1 cellular context compared by ENCODE assay signal in the genomic region with DNA sequence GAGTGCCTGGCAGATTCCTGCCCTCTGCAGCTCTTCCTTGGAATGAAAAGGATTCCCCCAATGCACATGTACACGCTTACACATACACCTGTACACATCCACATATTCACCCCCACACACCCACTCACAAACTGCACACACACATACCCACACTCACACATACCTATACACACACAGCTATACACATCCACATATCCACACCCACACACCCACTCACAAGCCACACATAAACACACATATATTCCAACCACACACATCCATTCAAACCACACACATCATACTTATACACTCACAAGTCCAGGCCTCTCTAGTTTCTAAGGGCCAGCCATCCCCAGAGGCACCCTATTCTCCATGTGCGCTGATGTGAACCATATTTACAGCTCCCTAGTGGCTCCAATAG.
A peak's percentile ranks its signal among the peaks of the same experiment; 100 is the strongest.
TF ChIP-seq lines count a peak whose summit lies in the region.

No MANE protein-coding gene starts in this region.

TF ChIP-seq in GM12878, 131 proteins besides CTCF, POLR2A, EP300 and RAD21 (continued from another document):
- TF ChIP-seq, protein P1, sequence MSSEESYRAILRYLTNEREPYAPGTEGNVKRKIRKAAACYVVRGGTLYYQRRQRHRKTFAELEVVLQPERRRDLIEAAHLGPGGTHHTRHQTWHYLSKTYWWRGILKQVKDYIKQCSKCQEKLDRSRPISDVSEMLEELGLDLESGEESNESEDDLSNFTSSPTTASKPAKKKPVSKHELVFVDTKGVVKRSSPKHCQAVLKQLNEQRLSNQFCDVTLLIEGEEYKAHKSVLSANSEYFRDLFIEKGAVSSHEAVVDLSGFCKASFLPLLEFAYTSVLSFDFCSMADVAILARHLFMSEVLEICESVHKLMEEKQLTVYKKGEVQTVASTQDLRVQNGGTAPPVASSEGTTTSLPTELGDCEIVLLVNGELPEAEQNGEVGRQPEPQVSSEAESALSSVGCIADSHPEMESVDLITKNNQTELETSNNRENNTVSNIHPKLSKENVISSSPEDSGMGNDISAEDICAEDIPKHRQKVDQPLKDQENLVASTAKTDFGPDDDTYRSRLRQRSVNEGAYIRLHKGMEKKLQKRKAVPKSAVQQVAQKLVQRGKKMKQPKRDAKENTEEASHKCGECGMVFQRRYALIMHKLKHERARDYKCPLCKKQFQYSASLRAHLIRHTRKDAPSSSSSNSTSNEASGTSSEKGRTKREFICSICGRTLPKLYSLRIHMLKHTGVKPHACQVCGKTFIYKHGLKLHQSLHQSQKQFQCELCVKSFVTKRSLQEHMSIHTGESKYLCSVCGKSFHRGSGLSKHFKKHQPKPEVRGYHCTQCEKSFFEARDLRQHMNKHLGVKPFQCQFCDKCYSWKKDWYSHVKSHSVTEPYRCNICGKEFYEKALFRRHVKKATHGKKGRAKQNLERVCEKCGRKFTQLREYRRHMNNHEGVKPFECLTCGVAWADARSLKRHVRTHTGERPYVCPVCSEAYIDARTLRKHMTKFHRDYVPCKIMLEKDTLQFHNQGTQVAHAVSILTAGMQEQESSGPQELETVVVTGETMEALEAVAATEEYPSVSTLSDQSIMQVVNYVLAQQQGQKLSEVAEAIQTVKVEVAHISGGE (CRISPR knock-in tag; IDR thresholded peaks at IDR 0.05), result no peak
- no peak for TF ChIP-seq BACH1 (IDR thresholded peaks at IDR 0.05; ENCODE audit: borderline replicate concordance)
- TF ChIP-seq IRF4 (IDR thresholded peaks at IDR 0.05; ENCODE audit: low read depth, low read length), result no peak
- TF ChIP-seq TAF1 (IDR thresholded peaks at IDR 0.05; ENCODE audit: borderline replicate concordance, low read depth, low read length), result no peak
- TF ChIP-seq TARDBP (IDR thresholded peaks at IDR 0.05; ENCODE audit: borderline replicate concordance), result 0 out of 2 replicates have a peak, but pooled peaks have one; percentile 32
- no peak for TF ChIP-seq HDAC6 (IDR thresholded peaks at IDR 0.05; ENCODE audit: unreplicated experiment)
- no peak for TF ChIP-seq SMC3 (IDR thresholded peaks at IDR 0.05; ENCODE audit: borderline replicate concordance, low read length)
- no peak for TF ChIP-seq SMAD1 (IDR thresholded peaks at IDR 0.05; ENCODE audit: low read depth, partially characterized antibody)
- TF ChIP-seq ZNF622 (IDR thresholded peaks at IDR 0.05), result no peak
- TF ChIP-seq, protein P2, sequence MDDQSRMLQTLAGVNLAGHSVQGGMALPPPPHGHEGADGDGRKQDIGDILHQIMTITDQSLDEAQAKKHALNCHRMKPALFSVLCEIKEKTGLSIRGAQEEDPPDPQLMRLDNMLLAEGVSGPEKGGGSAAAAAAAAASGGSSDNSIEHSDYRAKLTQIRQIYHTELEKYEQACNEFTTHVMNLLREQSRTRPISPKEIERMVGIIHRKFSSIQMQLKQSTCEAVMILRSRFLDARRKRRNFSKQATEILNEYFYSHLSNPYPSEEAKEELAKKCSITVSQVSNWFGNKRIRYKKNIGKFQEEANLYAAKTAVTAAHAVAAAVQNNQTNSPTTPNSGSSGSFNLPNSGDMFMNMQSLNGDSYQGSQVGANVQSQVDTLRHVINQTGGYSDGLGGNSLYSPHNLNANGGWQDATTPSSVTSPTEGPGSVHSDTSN (IDR thresholded peaks at IDR 0.05; ENCODE audit: insufficient replicate concordance, low read depth, low read length), result no peak
- TF ChIP-seq, protein P3, sequence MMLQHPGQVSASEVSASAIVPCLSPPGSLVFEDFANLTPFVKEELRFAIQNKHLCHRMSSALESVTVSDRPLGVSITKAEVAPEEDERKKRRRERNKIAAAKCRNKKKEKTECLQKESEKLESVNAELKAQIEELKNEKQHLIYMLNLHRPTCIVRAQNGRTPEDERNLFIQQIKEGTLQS (IDR thresholded peaks at IDR 0.05; ENCODE audit: borderline replicate concordance, extremely low read depth, low read depth, low read length), result no peak
- no peak for TF ChIP-seq FOXK2 (IDR thresholded peaks at IDR 0.05)
- no peak for TF ChIP-seq SUPT20H (IDR thresholded peaks at IDR 0.05; ENCODE audit: borderline replicate concordance, control insufficient read depth, low read depth, low read length)
- TF ChIP-seq NFIC (IDR thresholded peaks at IDR 0.05; ENCODE audit: low read depth, low read length), result no peak
- no peak for TF ChIP-seq ZNF217 (IDR thresholded peaks at IDR 0.05)
- TF ChIP-seq, protein P4, sequence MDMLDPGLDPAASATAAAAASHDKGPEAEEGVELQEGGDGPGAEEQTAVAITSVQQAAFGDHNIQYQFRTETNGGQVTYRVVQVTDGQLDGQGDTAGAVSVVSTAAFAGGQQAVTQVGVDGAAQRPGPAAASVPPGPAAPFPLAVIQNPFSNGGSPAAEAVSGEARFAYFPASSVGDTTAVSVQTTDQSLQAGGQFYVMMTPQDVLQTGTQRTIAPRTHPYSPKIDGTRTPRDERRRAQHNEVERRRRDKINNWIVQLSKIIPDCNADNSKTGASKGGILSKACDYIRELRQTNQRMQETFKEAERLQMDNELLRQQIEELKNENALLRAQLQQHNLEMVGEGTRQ (IDR thresholded peaks at IDR 0.05; ENCODE audit: borderline replicate concordance, low read depth, low read length), result no peak
- TF ChIP-seq, protein P5, sequence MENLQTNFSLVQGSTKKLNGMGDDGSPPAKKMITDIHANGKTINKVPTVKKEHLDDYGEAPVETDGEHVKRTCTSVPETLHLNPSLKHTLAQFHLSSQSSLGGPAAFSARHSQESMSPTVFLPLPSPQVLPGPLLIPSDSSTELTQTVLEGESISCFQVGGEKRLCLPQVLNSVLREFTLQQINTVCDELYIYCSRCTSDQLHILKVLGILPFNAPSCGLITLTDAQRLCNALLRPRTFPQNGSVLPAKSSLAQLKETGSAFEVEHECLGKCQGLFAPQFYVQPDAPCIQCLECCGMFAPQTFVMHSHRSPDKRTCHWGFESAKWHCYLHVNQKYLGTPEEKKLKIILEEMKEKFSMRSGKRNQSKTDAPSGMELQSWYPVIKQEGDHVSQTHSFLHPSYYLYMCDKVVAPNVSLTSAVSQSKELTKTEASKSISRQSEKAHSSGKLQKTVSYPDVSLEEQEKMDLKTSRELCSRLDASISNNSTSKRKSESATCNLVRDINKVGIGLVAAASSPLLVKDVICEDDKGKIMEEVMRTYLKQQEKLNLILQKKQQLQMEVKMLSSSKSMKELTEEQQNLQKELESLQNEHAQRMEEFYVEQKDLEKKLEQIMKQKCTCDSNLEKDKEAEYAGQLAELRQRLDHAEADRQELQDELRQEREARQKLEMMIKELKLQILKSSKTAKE (IDR thresholded peaks at IDR 0.05; ENCODE audit: low read depth, poor library complexity, severe bottlenecking), result no peak
- TF ChIP-seq, protein P6, sequence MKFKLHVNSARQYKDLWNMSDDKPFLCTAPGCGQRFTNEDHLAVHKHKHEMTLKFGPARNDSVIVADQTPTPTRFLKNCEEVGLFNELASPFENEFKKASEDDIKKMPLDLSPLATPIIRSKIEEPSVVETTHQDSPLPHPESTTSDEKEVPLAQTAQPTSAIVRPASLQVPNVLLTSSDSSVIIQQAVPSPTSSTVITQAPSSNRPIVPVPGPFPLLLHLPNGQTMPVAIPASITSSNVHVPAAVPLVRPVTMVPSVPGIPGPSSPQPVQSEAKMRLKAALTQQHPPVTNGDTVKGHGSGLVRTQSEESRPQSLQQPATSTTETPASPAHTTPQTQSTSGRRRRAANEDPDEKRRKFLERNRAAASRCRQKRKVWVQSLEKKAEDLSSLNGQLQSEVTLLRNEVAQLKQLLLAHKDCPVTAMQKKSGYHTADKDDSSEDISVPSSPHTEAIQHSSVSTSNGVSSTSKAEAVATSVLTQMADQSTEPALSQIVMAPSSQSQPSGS (IDR thresholded peaks at IDR 0.05; ENCODE audit: low read length), result no peak
